Comparison of ENCODE assay signal across 18 cellular contexts in the genomic region with DNA sequence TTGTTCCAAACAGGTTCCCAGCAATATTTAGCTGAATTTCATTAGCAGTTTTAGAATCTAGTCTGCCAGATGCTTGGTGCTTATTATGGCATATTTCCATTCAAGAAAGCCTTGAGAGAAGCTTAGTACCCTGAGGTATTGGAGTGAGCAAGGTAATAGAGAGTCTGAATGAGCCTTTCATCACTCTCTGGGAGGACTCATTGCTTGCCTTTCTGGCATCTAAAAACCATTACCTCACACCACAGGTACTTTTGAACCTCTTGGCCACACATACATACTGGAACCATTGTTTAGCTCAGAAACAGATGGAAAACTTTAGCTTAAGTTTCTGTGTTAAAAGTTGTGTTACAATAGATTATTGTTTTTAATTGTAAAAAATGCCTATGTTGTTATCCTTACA. TPM values are rescaled to one million over a fixed set of nuclear protein-coding genes. Genes with fewer than 3 reads are reported as not detected.
"Had no signal": no experiment of that assay in that cellular context is flagged by ENCODE, and none has a peak within 500 bp of the region (broad histone marks: within the 10 kb centered on the region; RNA-seq: fewer than 3 reads in every experiment).

No MANE protein-coding gene starts in this region.

- H3K4me1 ChIP-seq: tibial nerve had no signal

- H3K27ac Mint-ChIP-seq: activated naive CD4-positive, alpha-beta T cell treated with anti-CD3 and anti-CD28 coated beads, Interleukin-2, amount 50 U/mL, for 24 hours; dendritic cell treated with granulocyte-macrophage colony-stimulating factor and Interleukin-4, amounts not matched to agents 40 ng/mL and 50 ng/mL, for 4 days; effector memory CD8-positive, alpha-beta T cell; natural killer cell had no signal

- H3K4me3 Mint-ChIP-seq: activated naive CD4-positive, alpha-beta T cell treated with anti-CD3 and anti-CD28 coated beads, Interleukin-2, amount 50 U/mL, for 24 hours; dendritic cell treated with granulocyte-macrophage colony-stimulating factor and Interleukin-4, amounts not matched to agents 40 ng/mL and 50 ng/mL, for 4 days; effector memory CD8-positive, alpha-beta T cell; natural killer cell had no signal

- H3K27me3 ChIP-seq: brain microvascular endothelial cell, tibial nerve had no signal

- H3K9me3 ChIP-seq: tibial nerve had no signal

- H3K4me3 ChIP-seq: smooth muscle cell, tibial nerve had no signal

- H3K9me3 Mint-ChIP-seq: activated naive CD4-positive, alpha-beta T cell treated with anti-CD3 and anti-CD28 coated beads, Interleukin-2, amount 50 U/mL, for 24 hours; dendritic cell treated with granulocyte-macrophage colony-stimulating factor and Interleukin-4, amounts not matched to agents 40 ng/mL and 50 ng/mL, for 4 days; effector memory CD8-positive, alpha-beta T cell; natural killer cell had no signal

- H3K4me2 ChIP-seq: smooth muscle cell had no signal

- ATAC-seq: effector memory CD8-positive, alpha-beta T cell; esophagus mucosa; left colon; natural killer cell; right cardiac atrium had no signal

- H3K27ac ChIP-seq: brain microvascular endothelial cell, tibial nerve had no signal

- H3K4me1 Mint-ChIP-seq: activated naive CD4-positive, alpha-beta T cell treated with anti-CD3 and anti-CD28 coated beads, Interleukin-2, amount 50 U/mL, for 24 hours; natural killer cell had no signal

- H3K27me3 Mint-ChIP-seq: activated naive CD4-positive, alpha-beta T cell treated with anti-CD3 and anti-CD28 coated beads, Interleukin-2, amount 50 U/mL, for 24 hours; dendritic cell treated with granulocyte-macrophage colony-stimulating factor and Interleukin-4, amounts not matched to agents 40 ng/mL and 50 ng/mL, for 4 days; effector memory CD8-positive, alpha-beta T cell had no signal

- DNase-seq: activated CD4-positive, alpha-beta T cell treated with anti-CD3 and anti-CD28 coated beads for 4 hours; activated T-cell treated with anti-CD3 and anti-CD28 coated beads for 4 hours; brain microvascular endothelial cell; effector memory CD8-positive, alpha-beta T cell; hypothalamus; left colon; natural killer cell; nucleus accumbens; right cardiac atrium; T-helper 9 cell had no signal

- H3K36me3 Mint-ChIP-seq: activated naive CD4-positive, alpha-beta T cell treated with anti-CD3 and anti-CD28 coated beads, Interleukin-2, amount 50 U/mL, for 24 hours; natural killer cell had no signal

RNA-seq across cellular contexts. Expression of gene KCNH3, which starts 27.4 kb away (rescaled TPM):
- total RNA-seq: esophagus mucosa, glomerular endothelial cell, lung microvascular endothelial cell, subcutaneous adipose tissue had no signal
